In genomic region chr11:125382211-125382807, GRCh38 we compare ENCODE assay signal across 25 cellular contexts.
DNase-seq lines count a peak whose midpoint lies in the region; ATAC-seq, FAIRE-seq and TF ChIP-seq lines count a peak whose summit lies in the region.
"Had no signal": no experiment of that assay in that cellular context is flagged by ENCODE, and none has a peak within 500 bp of the region (broad histone marks: within the 10 kb centered on the region; RNA-seq: fewer than 3 reads in every experiment).

No MANE protein-coding gene starts in this region.

- H3K9me3 Mint-ChIP-seq in GM23338 = no peaks in the 10 kb centered on the region
- H3K9me3 Mint-ChIP-seq: activated naive CD8-positive, alpha-beta T cell treated with anti-CD3 and anti-CD28 coated beads, Interleukin-2, amount 10 ng/mL, durations not matched to agents 7 days and 5 days; CD14-positive monocyte; stimulated activated effector memory CD8-positive, alpha-beta T cell treated with anti-CD3 and anti-CD28 coated beads, Interleukin-12 subunit alpha, Interleukin-12 subunit beta, amount 100 ng/mL, for 72 hours; T-cell had no signal

- H3K9me2 ChIP-seq in GM23338 (ENCODE audit: insufficient read depth) = peaks cover 13% of the 10 kb centered on the region; the same call in 1 of the 2 replicates

- no peaks in the 10 kb centered on the region for H3K27me3 ChIP-seq in GM23338 (ENCODE audit: insufficient read depth)
- no peaks in the 10 kb centered on the region for H3K27me3 ChIP-seq in dorsolateral prefrontal cortex
- peaks cover 0 to 15% (median 0%) of the 10 kb centered on the region in 4 donors for H3K27me3 ChIP-seq in esophagus squamous epithelium
- H3K27me3 ChIP-seq: ovary, testis had no signal

- H3K27me3 Mint-ChIP-seq in GM23338 (ENCODE audit: insufficient read depth, low read depth, poor library complexity) = peaks cover 7% of the 10 kb centered on the region

- no peak overlapping the region for H3K4me2 ChIP-seq in GM23338

- no peak overlapping the region for H3K4me3 ChIP-seq in GM23338
- no peak overlapping the region for H3K4me3 ChIP-seq in dorsolateral prefrontal cortex
- no peak overlapping the region for H3K4me3 ChIP-seq in esophagus squamous epithelium
- H3K4me3 ChIP-seq: ovary, testis had no signal

- no peaks in the 10 kb centered on the region for H3K36me3 ChIP-seq in GM23338 (ENCODE audit: insufficient read depth)
- H3K36me3 ChIP-seq in esophagus squamous epithelium = no peaks in the 10 kb centered on the region
- H3K36me3 ChIP-seq: ovary had no signal

- H3K27ac Mint-ChIP-seq in GM23338 = no peak overlapping the region
- H3K27ac Mint-ChIP-seq: activated CD4-positive, alpha-beta T cell treated with anti-CD3 and anti-CD28 coated beads for 36 hours; activated naive CD8-positive, alpha-beta T cell treated with anti-CD3 and anti-CD28 coated beads, Interleukin-2, amount 10 ng/mL, durations not matched to agents 7 days and 5 days; CD14-positive monocyte; stimulated activated effector memory CD8-positive, alpha-beta T cell treated with anti-CD3 and anti-CD28 coated beads, Interleukin-12 subunit alpha, Interleukin-12 subunit beta, amount 100 ng/mL, for 72 hours; T-cell had no signal

- DNase-seq in GM23338 (ENCODE audit: low spot score) = no peak
- DNase-seq in NCI-H524 treated with DMSO at 0.1 percent for 48 hours (lab: John Stamatoyannopoulos, UW) = peak; percentile 94
- DNase-seq in dorsolateral prefrontal cortex = no peak
- DNase-seq in posterior vena cava (ENCODE audit: low spot score) = peak; percentile 8
- no peak for DNase-seq in esophagus squamous epithelium (lab: John Stamatoyannopoulos, UW)
- DNase-seq in activated CD4-positive, alpha-beta T cell treated with anti-CD3 and anti-CD28 coated beads, Interleukin-2, amount 50 U/mL, for 48 hours = no peak
- no peak for DNase-seq in H54 (ENCODE audit: insufficient read length, low spot score)
- DNase-seq: activated CD4-positive, alpha-beta T cell treated with anti-CD3 and anti-CD28 coated beads for 36 hours; activated naive CD8-positive, alpha-beta T cell treated with anti-CD3 and anti-CD28 coated beads, Interleukin-2, amount 10 ng/mL, durations not matched to agents 7 days and 5 days; DMS153; GDM1; hippocampal formation; islet precursor cell; KG1; NCI-H2081; NCI-H510A treated with DMSO at 0.1 percent for 48 hours; PC-3; SHP77 treated with DMSO at 0.1 percent for 48 hours; T-cell; testis had no signal

- intact Hi-C loops in dorsolateral prefrontal cortex (cut with DNase I) (loop anchor here in 1 of 2 donors (10.0 kb wide), 1 partner anchor 58 kb away; no protein-coding TSS in a partner anchor), posterior vena cava (cut with DNase I) (no loop called here), esophagus squamous epithelium (cut with DNase I) (no loop called here)

- ATAC-seq in GM23338 (no peak), GM19351 (IDR thresholded peaks at IDR 0.05; ENCODE audit: unreplicated experiment) (no peak)
- ATAC-seq: activated CD4-positive, alpha-beta T cell treated with anti-CD3 and anti-CD28 coated beads for 36 hours; PC-3; sciatic nerve; T-cell had no signal

- no peaks in the 10 kb centered on the region for H3F3A ChIP-seq in GM23338 (replicated peaks; ENCODE audit: low read depth)

- peaks cover 39% of the 10 kb centered on the region for H3K4me1 Mint-ChIP-seq in GM23338
- H3K4me1 Mint-ChIP-seq: activated CD4-positive, alpha-beta T cell treated with anti-CD3 and anti-CD28 coated beads for 36 hours; activated naive CD8-positive, alpha-beta T cell treated with anti-CD3 and anti-CD28 coated beads, Interleukin-2, amount 10 ng/mL, durations not matched to agents 7 days and 5 days; CD14-positive monocyte; stimulated activated effector memory CD8-positive, alpha-beta T cell treated with anti-CD3 and anti-CD28 coated beads, Interleukin-12 subunit alpha, Interleukin-12 subunit beta, amount 100 ng/mL, for 72 hours; T-cell had no signal

- FAIRE-seq in H54 (lab: Jason Lieb, UNC) = no peak

- H3K4me1 ChIP-seq in GM23338 (ENCODE audit: insufficient read depth) (no peaks in the 10 kb centered on the region), esophagus squamous epithelium (no peaks in the 10 kb centered on the region)
- H3K4me1 ChIP-seq: testis had no signal

- peak overlapping the region; percentile 87; the same call in 1 of the 2 replicates for H2AFZ ChIP-seq in GM23338

- no peak overlapping the region for H3K27ac ChIP-seq in GM23338 (ENCODE audit: low read depth)
- peak overlapping the region in 53 of 59 donors; percentile 8 to 87 (median 66) for H3K27ac ChIP-seq in dorsolateral prefrontal cortex
- no peak overlapping the region for H3K27ac ChIP-seq in esophagus squamous epithelium
- H3K27ac ChIP-seq: ovary, testis had no signal

- TF ChIP-seq POLR2A in esophagus squamous epithelium (IDR thresholded peaks at IDR 0.05) (no peak), H54 (IDR thresholded peaks at IDR 0.05; ENCODE audit: low read depth, low read length) (no peak)

- H4K20me1 ChIP-seq in GM23338 (replicated peaks; ENCODE audit: insufficient read depth) = no peaks in the 10 kb centered on the region

- TF ChIP-seq CTCF in GM23338 (conservative IDR thresholded peaks at IDR 0.05; ENCODE audit: low read depth in 2 of 2) = no peak
- no peak for TF ChIP-seq CTCF in dorsolateral prefrontal cortex (IDR thresholded peaks at IDR 0.05 in 54 of 56, conservative IDR thresholded peaks at IDR 0.05 in 2 of 56; ENCODE audit: low read depth in 1 of 56, partially characterized antibody in 56 of 56)
- TF ChIP-seq CTCF in esophagus squamous epithelium (IDR thresholded peaks at IDR 0.05) = no peak

- H3K79me2 ChIP-seq in GM23338 (replicated peaks; ENCODE audit: insufficient read depth) = no peaks in the 10 kb centered on the region

- WGBS in esophagus squamous epithelium, 2 donors = 54 to 64% methylated on average over 11 to 12 of the region's 13 CpGs

- no peak overlapping the region for H3K4me3 Mint-ChIP-seq in GM23338
- H3K4me3 Mint-ChIP-seq: activated CD4-positive, alpha-beta T cell treated with anti-CD3 and anti-CD28 coated beads for 36 hours; activated naive CD8-positive, alpha-beta T cell treated with anti-CD3 and anti-CD28 coated beads, Interleukin-2, amount 10 ng/mL, durations not matched to agents 7 days and 5 days; CD14-positive monocyte; stimulated activated effector memory CD8-positive, alpha-beta T cell treated with anti-CD3 and anti-CD28 coated beads, Interleukin-12 subunit alpha, Interleukin-12 subunit beta, amount 100 ng/mL, for 72 hours; T-cell had no signal

- H3K36me3 Mint-ChIP-seq in GM23338 (ENCODE audit: low read depth) = no peaks in the 10 kb centered on the region
- H3K36me3 Mint-ChIP-seq: activated naive CD8-positive, alpha-beta T cell treated with anti-CD3 and anti-CD28 coated beads, Interleukin-2, amount 10 ng/mL, durations not matched to agents 7 days and 5 days; CD14-positive monocyte; stimulated activated effector memory CD8-positive, alpha-beta T cell treated with anti-CD3 and anti-CD28 coated beads, Interleukin-12 subunit alpha, Interleukin-12 subunit beta, amount 100 ng/mL, for 72 hours; T-cell had no signal

- H3K9me3 ChIP-seq in esophagus squamous epithelium = no peaks in the 10 kb centered on the region
- H3K9me3 ChIP-seq: ovary, testis had no signal

TF ChIP-seq in GM23338, 12 proteins besides CTCF, POLR2A, EP300 and RAD21:
- TF ChIP-seq NANOG (IDR thresholded peaks at IDR 0.05; ENCODE audit: borderline replicate concordance) = no peak
- no peak for TF ChIP-seq CREB1 (CRISPR knock-in tag; IDR thresholded peaks at IDR 0.05; ENCODE audit: low read depth)
- no peak for TF ChIP-seq REST (IDR thresholded peaks at IDR 0.05; ENCODE audit: unreplicated experiment)
- no peak for TF ChIP-seq ETS1 (IDR thresholded peaks at IDR 0.05)
- TF ChIP-seq STAT1 (IDR thresholded peaks at IDR 0.05; ENCODE audit: unreplicated experiment) = no peak
- TF ChIP-seq ZNF114 (CRISPR knock-in tag; IDR thresholded peaks at IDR 0.05) = no peak

Comparison
In these comparisons a context has a peak if more than half of its experiments do, and no peak if none do; other contexts are left out.
1. DNase-seq: peak in NCI-H524 treated with DMSO at 0.1 percent for 48 hours (single experiment) and posterior vena cava (single experiment); none in GM23338 (single experiment), dorsolateral prefrontal cortex (0 of 10), esophagus squamous epithelium (single experiment), activated CD4-positive, alpha-beta T cell treated with anti-CD3 and anti-CD28 coated beads, Interleukin-2, amount 50 U/mL, for 48 hours (0 of 2) and H54 (single experiment).
2. H3K27ac ChIP-seq: peak in dorsolateral prefrontal cortex (53 of 59); none in GM23338 (single experiment) and esophagus squamous epithelium (0 of 4).